ENCODE assay signal across 8 cellular contexts in the genomic region with DNA sequence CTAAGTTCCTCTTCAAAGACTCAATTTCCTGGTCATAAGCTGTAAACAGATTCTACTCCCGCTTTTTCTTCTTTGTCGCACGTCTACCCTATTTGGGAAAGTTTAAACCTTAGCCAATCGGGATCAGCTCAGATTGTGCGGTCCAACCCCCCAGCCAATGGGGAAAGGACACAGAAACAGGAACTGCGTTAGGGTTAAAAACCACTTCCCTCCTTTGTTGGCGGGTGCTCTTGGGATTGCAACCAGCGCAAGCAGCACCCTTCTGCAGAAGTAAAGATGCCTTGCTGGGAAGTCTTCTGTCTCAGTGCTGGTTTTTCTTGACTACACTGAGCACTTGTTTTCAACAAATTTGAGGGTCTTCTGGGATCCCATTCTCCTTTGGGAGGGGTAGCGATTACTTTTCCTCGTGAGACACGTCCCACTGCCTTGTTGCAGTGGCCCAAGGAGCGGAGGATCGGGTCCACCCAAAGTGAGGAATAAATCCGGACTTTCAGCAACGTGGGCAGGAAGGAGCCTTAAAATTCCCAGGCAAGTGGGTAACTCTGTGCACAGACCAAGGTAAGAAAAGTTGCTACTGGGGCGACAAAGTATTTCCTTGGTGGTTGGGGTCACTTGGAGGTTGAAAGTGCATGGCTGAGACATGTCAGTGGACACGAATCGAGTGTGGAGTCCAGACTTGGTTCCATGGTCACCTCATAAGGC. TPM values are rescaled to one million over a fixed set of nuclear protein-coding genes. Genes with fewer than 3 reads are reported as not detected.
DNase-seq lines count a peak whose midpoint lies in the region; ATAC-seq, FAIRE-seq and TF ChIP-seq lines count a peak whose summit lies in the region.

No MANE protein-coding gene starts in this region.

- H3K27ac ChIP-seq in keratinocyte (ENCODE audit: control insufficient read depth, insufficient read depth, low read length) (peak overlapping the region; percentile 54), temporal lobe (ENCODE audit: low read depth, low read length) (peak overlapping the region; percentile 100)

- H3K9me3 ChIP-seq in keratinocyte (ENCODE audit: control insufficient read depth, low read depth, low read length), result peaks cover 5% of the 10 kb centered on the region

- H3K27ac Mint-ChIP-seq in activated naive CD8-positive, alpha-beta T cell, result peak overlapping the region; percentile 91

- no peaks in the 10 kb centered on the region for H4K20me1 ChIP-seq in keratinocyte (ENCODE audit: control insufficient read depth, extremely low read depth, insufficient read depth, low read length)

- no peaks in the 10 kb centered on the region for H3K79me2 ChIP-seq in keratinocyte (ENCODE audit: control insufficient read depth, insufficient read depth, low read length)

- ATAC-seq in HG02852 (IDR thresholded peaks at IDR 0.05; ENCODE audit: unreplicated experiment) (no peak), GM19023 (IDR thresholded peaks at IDR 0.05; ENCODE audit: unreplicated experiment) (no peak), GM21381 (IDR thresholded peaks at IDR 0.05; ENCODE audit: unreplicated experiment) (no peak)

- H3K36me3 ChIP-seq in keratinocyte (ENCODE audit: control insufficient read depth in 2 of 2, extremely low read depth in 1 of 2, insufficient read depth in 2 of 2, low read length in 2 of 2), result no peaks in the 10 kb centered on the region

- H3K9me3 Mint-ChIP-seq in activated naive CD8-positive, alpha-beta T cell (ENCODE audit: low read depth), result peaks cover 18% of the 10 kb centered on the region

- H3K9me1 ChIP-seq in keratinocyte (ENCODE audit: control insufficient read depth, extremely low read depth, insufficient read depth, low read length), result no peaks in the 10 kb centered on the region

- H3K4me2 ChIP-seq in keratinocyte (ENCODE audit: control insufficient read depth, extremely low read depth, insufficient read depth, low read depth, low read length), result peak overlapping the region; percentile 66

- peaks cover 33% of the 10 kb centered on the region for H3K4me1 Mint-ChIP-seq in activated naive CD8-positive, alpha-beta T cell (ENCODE audit: low read depth)

- H3K9ac ChIP-seq in keratinocyte (ENCODE audit: control insufficient read depth, extremely low read depth, insufficient read depth, low read length), result no peak overlapping the region

- peaks cover 19% of the 10 kb centered on the region for H3K4me1 ChIP-seq in keratinocyte (ENCODE audit: control insufficient read depth, extremely low read depth, insufficient read depth, low read length)

- TF ChIP-seq CTCF in keratinocyte (optimal IDR thresholded peaks at IDR 0.05 in 1 of 3, IDR thresholded peaks at IDR 0.05 in 1 of 3, conservative IDR thresholded peaks at IDR 0.05 in 1 of 3; ENCODE audit: extremely low read depth in 1 of 3, insufficient read depth in 2 of 3, low read length in 3 of 3), result no peak

- dilution Hi-C loops in keratinocyte (cut with MboI; ENCODE audit: extremely low pct_ligation_motif_present, low sequenced_read_pairs), result no loop called here

- H3K27me3 ChIP-seq in keratinocyte (ENCODE audit: control insufficient read depth, extremely low read depth, insufficient read depth, low read length), result no peaks in the 10 kb centered on the region

- H2AFZ ChIP-seq in keratinocyte (ENCODE audit: control insufficient read depth, low read length), result peak overlapping the region; percentile 90

- peaks cover 13% of the 10 kb centered on the region for H3K36me3 Mint-ChIP-seq in activated naive CD8-positive, alpha-beta T cell

- FAIRE-seq in keratinocyte (lab: Jason Lieb, UNC), result no peak

- DNase-seq in NOMO-1 treated with DMSO at 0.1 percent for 48 hours (lab: John Stamatoyannopoulos, UW; ENCODE audit: unreplicated experiment), result peak; percentile 25
- no peak for DNase-seq in NOMO-1 treated with dmso at 0.1 percent for 144 hours (lab: John Stamatoyannopoulos, UW; ENCODE audit: unreplicated experiment)
- DNase-seq in keratinocyte (ENCODE audit: low read depth, low spot score), result no peak

- H3K4me3 Mint-ChIP-seq in activated naive CD8-positive, alpha-beta T cell, result peak overlapping the region; percentile 73

- peak overlapping the region in 1 of 3 experiments; percentile 54 for H3K4me3 ChIP-seq in keratinocyte (ENCODE audit: control insufficient read depth in 2 of 3, extremely low read depth in 1 of 3, insufficient read depth in 2 of 3, low read depth in 1 of 3, low read length in 3 of 3)

- H3K27me3 Mint-ChIP-seq in activated naive CD8-positive, alpha-beta T cell, result no peaks in the 10 kb centered on the region

RNA-seq across cellular contexts. Expression of a gene that starts 1.0 kb away (rescaled TPM):
- 13.5 to 16.3 TPM (median 15.7 TPM) in 3 replicates for polyA plus RNA-seq in keratinocyte
- polyA plus RNA-seq in keratinocyte (2011; ENCODE audit: low read depth), result 72.9 TPM
- polyA plus RNA-seq in keratinocyte (2011; cell fraction: cytosol; rRNA removed), result 9.4 and 21.3 TPM in 2 replicates
- polyA plus RNA-seq in keratinocyte (2011; cell fraction: nucleus; rRNA removed), result 33.1 and 41.6 TPM in 2 replicates
- polyA plus RNA-seq in keratinocyte (2012; ENCODE audit: low replicate concordance), result 23.9 and 110 TPM in 2 replicates
- polyA minus RNA-seq in keratinocyte, result 4.7 to 16.4 TPM (median 8.6 TPM) in 3 replicates
- polyA minus RNA-seq in keratinocyte (2011; cell fraction: cytosol; rRNA and poly(A)+ RNA removed), result 17.8 TPM
- 6.4 and 7.8 TPM in 2 replicates for polyA minus RNA-seq in keratinocyte (2011; cell fraction: nucleus; rRNA and poly(A)+ RNA removed)
- 25.8 TPM for total RNA-seq in temporal lobe

RNA-seq across cellular contexts. Expression of a gene that starts 5.3 kb away (rescaled TPM):
- 0.06 to 0.18 TPM (median 0.18 TPM) in 3 replicates for polyA plus RNA-seq in keratinocyte
- 0.77 TPM for polyA plus RNA-seq in keratinocyte (2011; ENCODE audit: low read depth)
- polyA plus RNA-seq in keratinocyte (2011; cell fraction: cytosol; rRNA removed), result 0.04 and 0.16 TPM in 2 replicates
- 0.32 and 0.61 TPM in 2 replicates for polyA plus RNA-seq in keratinocyte (2011; cell fraction: nucleus; rRNA removed)
- polyA plus RNA-seq in keratinocyte (2012; ENCODE audit: low replicate concordance), result 0.31 and 0.71 TPM in 2 replicates
- 0.13 TPM in 1 of 3 replicates, not detected in the others for polyA minus RNA-seq in keratinocyte
- polyA minus RNA-seq in keratinocyte (2011; cell fraction: cytosol; rRNA and poly(A)+ RNA removed), result not detected
- not detected in 2 replicates for polyA minus RNA-seq in keratinocyte (2011; cell fraction: nucleus; rRNA and poly(A)+ RNA removed)
- total RNA-seq in temporal lobe, result 0.25 TPM

RNA-seq across cellular contexts. Expression of a gene that starts 16.3 kb away (rescaled TPM):
- 0.68 to 1.8 TPM (median 1.1 TPM) in 3 replicates for polyA plus RNA-seq in keratinocyte
- 4.8 TPM for polyA plus RNA-seq in keratinocyte (2011; ENCODE audit: low read depth)
- 0.39 and 0.58 TPM in 2 replicates for polyA plus RNA-seq in keratinocyte (2011; cell fraction: cytosol; rRNA removed)
- 3.9 and 4.6 TPM in 2 replicates for polyA plus RNA-seq in keratinocyte (2011; cell fraction: nucleus; rRNA removed)
- 0.56 and 12.1 TPM in 2 replicates for polyA plus RNA-seq in keratinocyte (2012; ENCODE audit: low replicate concordance)
- 0.54 to 1.8 TPM (median 0.76 TPM) in 3 replicates for polyA minus RNA-seq in keratinocyte
- not detected for polyA minus RNA-seq in keratinocyte (2011; cell fraction: cytosol; rRNA and poly(A)+ RNA removed)
- polyA minus RNA-seq in keratinocyte (2011; cell fraction: nucleus; rRNA and poly(A)+ RNA removed), result 0.62 and 1.2 TPM in 2 replicates
- 1.7 TPM for total RNA-seq in temporal lobe

RNA-seq across cellular contexts. Expression of a gene that starts 21.2 kb away (rescaled TPM):
- polyA plus RNA-seq in keratinocyte, result 124 to 188 TPM (median 167 TPM) in 3 replicates
- polyA plus RNA-seq in keratinocyte (2011; ENCODE audit: low read depth), result 101 TPM
- 113 and 148 TPM in 2 replicates for polyA plus RNA-seq in keratinocyte (2011; cell fraction: cytosol; rRNA removed)
- polyA plus RNA-seq in keratinocyte (2011; cell fraction: nucleus; rRNA removed), result 120 and 128 TPM in 2 replicates
- polyA plus RNA-seq in keratinocyte (2012; ENCODE audit: low replicate concordance), result 113 and 135 TPM in 2 replicates
- 294 to 472 TPM (median 388 TPM) in 3 replicates for polyA minus RNA-seq in keratinocyte
- 300 TPM for polyA minus RNA-seq in keratinocyte (2011; cell fraction: cytosol; rRNA and poly(A)+ RNA removed)
- 58.5 and 62.4 TPM in 2 replicates for polyA minus RNA-seq in keratinocyte (2011; cell fraction: nucleus; rRNA and poly(A)+ RNA removed)
- 52.1 TPM for total RNA-seq in temporal lobe

RNA-seq across cellular contexts. Expression of a gene that starts 26.0 kb away (rescaled TPM):
- 42.0 to 64.9 TPM (median 60.8 TPM) in 3 replicates for polyA plus RNA-seq in keratinocyte
- polyA plus RNA-seq in keratinocyte (2011; ENCODE audit: low read depth), result 17.1 TPM
- polyA plus RNA-seq in keratinocyte (2011; cell fraction: cytosol; rRNA removed), result 39.8 and 53.0 TPM in 2 replicates
- polyA plus RNA-seq in keratinocyte (2011; cell fraction: nucleus; rRNA removed), result 29.3 and 44.4 TPM in 2 replicates
- polyA plus RNA-seq in keratinocyte (2012; ENCODE audit: low replicate concordance), result 35.7 and 38.6 TPM in 2 replicates
- 14.6 to 78.5 TPM (median 33.3 TPM) in 3 replicates for polyA minus RNA-seq in keratinocyte
- polyA minus RNA-seq in keratinocyte (2011; cell fraction: cytosol; rRNA and poly(A)+ RNA removed), result 35.3 TPM
- polyA minus RNA-seq in keratinocyte (2011; cell fraction: nucleus; rRNA and poly(A)+ RNA removed), result 5.7 and 9.9 TPM in 2 replicates
- total RNA-seq in temporal lobe, result 18.7 TPM
